ENCODE assay signal across 13 cellular contexts in the genomic region with DNA sequence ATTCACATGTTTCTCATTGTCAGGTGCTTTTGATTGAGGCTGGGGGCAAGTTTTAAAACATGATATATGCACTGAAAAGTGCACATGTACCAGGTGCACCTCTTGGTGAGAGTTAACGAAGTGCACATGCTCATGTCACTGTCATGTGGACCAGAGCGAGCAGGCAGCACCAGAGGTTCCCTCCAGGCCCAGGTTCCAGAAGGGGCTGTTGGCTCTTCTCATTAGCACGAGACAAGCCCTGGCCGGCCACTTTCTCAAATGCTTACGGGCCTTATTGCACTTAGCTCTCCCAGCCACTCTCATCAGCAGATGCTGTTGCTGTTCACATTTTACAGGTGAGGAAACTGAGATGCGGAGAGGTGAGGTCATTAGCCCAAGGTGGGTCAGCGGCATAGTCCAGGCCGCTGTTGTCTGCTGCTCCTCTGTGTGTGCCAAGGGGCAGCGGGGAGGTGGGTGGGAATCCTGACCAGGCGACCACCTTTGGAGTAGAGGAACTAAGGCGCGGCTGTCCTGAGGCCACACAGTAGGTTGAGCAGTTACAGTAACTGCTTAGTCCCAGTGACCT. TPM values are rescaled to one million over a fixed set of nuclear protein-coding genes. Genes with fewer than 3 reads are reported as not detected.
DNase-seq lines count a peak whose midpoint lies in the region; ATAC-seq, FAIRE-seq and TF ChIP-seq lines count a peak whose summit lies in the region.
"Had no signal": no experiment of that assay in that cellular context is flagged by ENCODE, and none has a peak within 500 bp of the region (broad histone marks: within the 10 kb centered on the region; RNA-seq: fewer than 3 reads in every experiment).

No MANE protein-coding gene starts in this region.

- intact Hi-C loops in activated T-helper 1 cell treated with anti-CD3 and anti-CD28 coated beads, Interleukin-12 subunit alpha, Interleukin-12 subunit beta, Interleukin-2, Interleukin-4 antibody, amounts not matched to agents 30 ng/mL and 10 ng/mL and 1 ng/mL, durations not matched to agents 14 hours and 24 hours and 36 hours (cut with micrococcal nuclease), result no loop called here

- FAIRE-seq in urothelium cell line (lab: Jason Lieb, UNC), result no peak
- FAIRE-seq: RCC 7860 had no signal

- H3K36me3 Mint-ChIP-seq in activated naive CD8-positive, alpha-beta T cell, result peaks cover 2% of the 10 kb centered on the region
- H3K36me3 Mint-ChIP-seq in activated naive CD8-positive, alpha-beta T cell treated with anti-CD3 and anti-CD28 coated beads for 36 hours, result peaks cover 29% of the 10 kb centered on the region
- H3K36me3 Mint-ChIP-seq in activated T-helper 1 cell treated with anti-CD3 and anti-CD28 coated beads, Interleukin-12 subunit alpha, Interleukin-12 subunit beta, Interleukin-2, Interleukin-4 antibody, amounts not matched to agents 30 ng/mL and 10 ng/mL and 1 ng/mL, durations not matched to agents 14 hours and 24 hours and 36 hours (ENCODE audit: low read depth), result peaks cover 40% of the 10 kb centered on the region
- peaks cover 21% of the 10 kb centered on the region for H3K36me3 Mint-ChIP-seq in type B pancreatic cell

- H3K4me3 Mint-ChIP-seq in activated naive CD8-positive, alpha-beta T cell, result no peak overlapping the region
- H3K4me3 Mint-ChIP-seq in activated naive CD8-positive, alpha-beta T cell treated with anti-CD3 and anti-CD28 coated beads for 36 hours, result no peak overlapping the region
- no peak overlapping the region for H3K4me3 Mint-ChIP-seq in activated T-helper 1 cell treated with anti-CD3 and anti-CD28 coated beads, Interleukin-12 subunit alpha, Interleukin-12 subunit beta, Interleukin-2, Interleukin-4 antibody, amounts not matched to agents 30 ng/mL and 10 ng/mL and 1 ng/mL, durations not matched to agents 14 hours and 24 hours and 36 hours
- no peak overlapping the region for H3K4me3 Mint-ChIP-seq in type B pancreatic cell

- no peak for ATAC-seq in GM19467 (IDR thresholded peaks at IDR 0.05; ENCODE audit: unreplicated experiment)

- peaks cover 16% of the 10 kb centered on the region for H3K4me1 Mint-ChIP-seq in activated naive CD8-positive, alpha-beta T cell (ENCODE audit: low read depth)
- H3K4me1 Mint-ChIP-seq in activated naive CD8-positive, alpha-beta T cell treated with anti-CD3 and anti-CD28 coated beads for 36 hours, result peaks cover 19% of the 10 kb centered on the region
- H3K4me1 Mint-ChIP-seq in activated T-helper 1 cell treated with anti-CD3 and anti-CD28 coated beads, Interleukin-12 subunit alpha, Interleukin-12 subunit beta, Interleukin-2, Interleukin-4 antibody, amounts not matched to agents 30 ng/mL and 10 ng/mL and 1 ng/mL, durations not matched to agents 14 hours and 24 hours and 36 hours (ENCODE audit: low read depth), result peaks cover 33% of the 10 kb centered on the region
- H3K4me1 Mint-ChIP-seq in type B pancreatic cell (ENCODE audit: unreplicated experiment), result peaks cover 4% of the 10 kb centered on the region

- TF ChIP-seq CTCF in type B pancreatic cell (conservative IDR thresholded peaks at IDR 0.05), result no peak

- DNase-seq in activated naive CD8-positive, alpha-beta T cell treated with anti-CD3 and anti-CD28 coated beads for 36 hours, result no peak
- no peak for DNase-seq in activated T-helper 1 cell treated with anti-CD3 and anti-CD28 coated beads, Interleukin-12 subunit alpha, Interleukin-12 subunit beta, Interleukin-2, Interleukin-4 antibody, amounts not matched to agents 30 ng/mL and 10 ng/mL and 1 ng/mL, durations not matched to agents 14 hours and 24 hours and 36 hours (ENCODE audit: low spot score)
- DNase-seq in mesenteric fat pad (ENCODE audit: low spot score) (peak; percentile 76), type B pancreatic cell (ENCODE audit: extremely low spot score, unreplicated experiment) (peak; percentile 36), urothelium cell line (ENCODE audit: low spot score) (no peak)
- DNase-seq: AML-193, DMS53, NCI-H1417 treated with DMSO at 0.1 percent for 48 hours, NCI-H2029, NCI-H510A had no signal

- no peaks in the 10 kb centered on the region for H3K9me3 Mint-ChIP-seq in activated naive CD8-positive, alpha-beta T cell (ENCODE audit: low read depth)
- H3K9me3 Mint-ChIP-seq in activated naive CD8-positive, alpha-beta T cell treated with anti-CD3 and anti-CD28 coated beads for 36 hours, result no peaks in the 10 kb centered on the region
- H3K9me3 Mint-ChIP-seq in activated T-helper 1 cell treated with anti-CD3 and anti-CD28 coated beads, Interleukin-12 subunit alpha, Interleukin-12 subunit beta, Interleukin-2, Interleukin-4 antibody, amounts not matched to agents 30 ng/mL and 10 ng/mL and 1 ng/mL, durations not matched to agents 14 hours and 24 hours and 36 hours, result no peaks in the 10 kb centered on the region
- H3K9me3 Mint-ChIP-seq in type B pancreatic cell, result no peaks in the 10 kb centered on the region

- peak overlapping the region; percentile 54 for H3K27ac Mint-ChIP-seq in activated naive CD8-positive, alpha-beta T cell
- H3K27ac Mint-ChIP-seq in activated naive CD8-positive, alpha-beta T cell treated with anti-CD3 and anti-CD28 coated beads for 36 hours, result no peak overlapping the region
- H3K27ac Mint-ChIP-seq in activated T-helper 1 cell treated with anti-CD3 and anti-CD28 coated beads, Interleukin-12 subunit alpha, Interleukin-12 subunit beta, Interleukin-2, Interleukin-4 antibody, amounts not matched to agents 30 ng/mL and 10 ng/mL and 1 ng/mL, durations not matched to agents 14 hours and 24 hours and 36 hours, result peak overlapping the region; percentile 35
- no peak overlapping the region for H3K27ac Mint-ChIP-seq in type B pancreatic cell

- H3K27me3 Mint-ChIP-seq in activated naive CD8-positive, alpha-beta T cell, result no peaks in the 10 kb centered on the region
- H3K27me3 Mint-ChIP-seq in activated naive CD8-positive, alpha-beta T cell treated with anti-CD3 and anti-CD28 coated beads for 36 hours, result no peaks in the 10 kb centered on the region
- no peaks in the 10 kb centered on the region for H3K27me3 Mint-ChIP-seq in activated T-helper 1 cell treated with anti-CD3 and anti-CD28 coated beads, Interleukin-12 subunit alpha, Interleukin-12 subunit beta, Interleukin-2, Interleukin-4 antibody, amounts not matched to agents 30 ng/mL and 10 ng/mL and 1 ng/mL, durations not matched to agents 14 hours and 24 hours and 36 hours (ENCODE audit: insufficient read depth)
- no peaks in the 10 kb centered on the region for H3K27me3 Mint-ChIP-seq in type B pancreatic cell

RNA-seq across cellular contexts. Expression of gene TENT4A, which starts 27.4 kb away (rescaled TPM):
- 10 to 100 TPM; 28.2 to 30.7 TPM for total RNA-seq in activated naive CD8-positive, alpha-beta T cell treated with anti-CD3 and anti-CD28 coated beads for 36 hours
- 40.6 and 42.3 TPM in 2 replicates for total RNA-seq in activated T-helper 1 cell treated with anti-CD3 and anti-CD28 coated beads, Interleukin-12 subunit alpha, Interleukin-12 subunit beta, Interleukin-2, Interleukin-4 antibody, amounts not matched to agents 30 ng/mL and 10 ng/mL and 1 ng/mL, durations not matched to agents 14 hours and 24 hours and 36 hours
- total RNA-seq in mesenteric fat pad, result 29.8 TPM
- 21.7 and 34.1 TPM in 2 replicates for total RNA-seq in type B pancreatic cell (ENCODE audit: low replicate concordance)

Comparison
In these comparisons a context has a peak if more than half of its experiments do, and no peak if none do; other contexts are left out.
1. H3K27ac Mint-ChIP-seq: peak in activated naive CD8-positive, alpha-beta T cell (single experiment) and activated T-helper 1 cell treated with anti-CD3 and anti-CD28 coated beads, Interleukin-12 subunit alpha, Interleukin-12 subunit beta, Interleukin-2, Interleukin-4 antibody, amounts not matched to agents 30 ng/mL and 10 ng/mL and 1 ng/mL, durations not matched to agents 14 hours and 24 hours and 36 hours (single experiment); none in activated naive CD8-positive, alpha-beta T cell treated with anti-CD3 and anti-CD28 coated beads for 36 hours (single experiment) and type B pancreatic cell (single experiment).
2. DNase-seq: peak in mesenteric fat pad (single experiment) and type B pancreatic cell (single experiment); none in activated naive CD8-positive, alpha-beta T cell treated with anti-CD3 and anti-CD28 coated beads for 36 hours (single experiment), activated T-helper 1 cell treated with anti-CD3 and anti-CD28 coated beads, Interleukin-12 subunit alpha, Interleukin-12 subunit beta, Interleukin-2, Interleukin-4 antibody, amounts not matched to agents 30 ng/mL and 10 ng/mL and 1 ng/mL, durations not matched to agents 14 hours and 24 hours and 36 hours (single experiment) and urothelium cell line (single experiment).